Comparison of ENCODE assay signal across 1 cellular context in the genomic region with DNA sequence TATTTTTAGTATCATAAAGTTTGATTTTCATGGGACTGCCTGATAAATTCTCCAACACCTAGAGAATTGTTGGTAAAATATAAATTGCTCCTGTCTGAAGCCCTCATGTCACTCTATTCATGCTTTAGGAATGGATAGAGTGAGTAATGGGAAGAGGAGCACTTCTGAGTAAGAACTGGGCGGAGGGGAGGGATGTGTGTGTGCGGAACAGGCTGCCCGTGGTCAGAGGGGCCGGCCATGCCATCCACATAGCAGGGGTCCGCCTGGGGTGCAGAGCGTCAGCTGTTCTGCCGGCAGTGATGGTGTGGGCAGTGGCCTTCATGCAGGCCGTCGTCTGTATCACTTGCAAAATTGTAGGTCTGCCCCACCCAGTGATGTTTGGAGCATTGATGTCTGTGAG.
TF ChIP-seq lines count a peak whose summit lies in the region.

No MANE protein-coding gene starts in this region.

TF ChIP-seq in IMR-90, 13 proteins besides CTCF, POLR2A, EP300 and RAD21:
- no peak for TF ChIP-seq CEBPB (IDR thresholded peaks at IDR 0.05; ENCODE audit: low read depth, low read length)
- no peak for TF ChIP-seq CHD1 (IDR thresholded peaks at IDR 0.05; ENCODE audit: low read depth, low read length)
- TF ChIP-seq MAZ (IDR thresholded peaks at IDR 0.05; ENCODE audit: borderline replicate concordance, low read depth, low read length) = no peak
- TF ChIP-seq FOS (IDR thresholded peaks at IDR 0.05; ENCODE audit: low read depth, low read length) = no peak
- TF ChIP-seq MXI1 (IDR thresholded peaks at IDR 0.05; ENCODE audit: borderline replicate concordance, low read depth, low read length) = no peak
- TF ChIP-seq, protein P1, sequence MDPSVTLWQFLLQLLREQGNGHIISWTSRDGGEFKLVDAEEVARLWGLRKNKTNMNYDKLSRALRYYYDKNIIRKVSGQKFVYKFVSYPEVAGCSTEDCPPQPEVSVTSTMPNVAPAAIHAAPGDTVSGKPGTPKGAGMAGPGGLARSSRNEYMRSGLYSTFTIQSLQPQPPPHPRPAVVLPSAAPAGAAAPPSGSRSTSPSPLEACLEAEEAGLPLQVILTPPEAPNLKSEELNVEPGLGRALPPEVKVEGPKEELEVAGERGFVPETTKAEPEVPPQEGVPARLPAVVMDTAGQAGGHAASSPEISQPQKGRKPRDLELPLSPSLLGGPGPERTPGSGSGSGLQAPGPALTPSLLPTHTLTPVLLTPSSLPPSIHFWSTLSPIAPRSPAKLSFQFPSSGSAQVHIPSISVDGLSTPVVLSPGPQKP (IDR thresholded peaks at IDR 0.05; ENCODE audit: borderline replicate concordance, low read depth, low read length) = no peak
- TF ChIP-seq MAFK (IDR thresholded peaks at IDR 0.05; ENCODE audit: low read depth, low read length) = no peak
